18 cellular contexts compared by ENCODE assay signal in genomic region chr13:31987071-31987470, GRCh38. TPM values are rescaled to one million over a fixed set of nuclear protein-coding genes. Genes with fewer than 3 reads are reported as not detected.
DNase-seq lines count a peak whose midpoint lies in the region; ATAC-seq lines count a peak whose summit lies in the region.
"Had no signal": no experiment of that assay in that cellular context is flagged by ENCODE, and none has a peak within 500 bp of the region (broad histone marks: within the 10 kb centered on the region; RNA-seq: fewer than 3 reads in every experiment).

No MANE protein-coding gene starts in this region.

- H2BK15ac ChIP-seq in neuronal stem cell (ENCODE audit: low read length), result no peak overlapping the region

- in situ Hi-C loops in SK-MEL-5 (cut with HindIII; ENCODE audit: low pct_unique_long_range_greater_than_20kb, low sequenced_read_pairs), result no loop called here

- H2BK5ac ChIP-seq in neuronal stem cell (ENCODE audit: low read length), result no peak overlapping the region

- no peak overlapping the region for H3K4ac ChIP-seq in neuronal stem cell (ENCODE audit: low read length)

- H2AK5ac ChIP-seq in neuronal stem cell (ENCODE audit: low read depth, low read length), result no peak overlapping the region

- H3K4me3 ChIP-seq in neuronal stem cell (ENCODE audit: low read length in 2 of 2), result no peak overlapping the region
- H3K4me3 ChIP-seq: A549 had no signal

- no peak overlapping the region for H4K8ac ChIP-seq in neuronal stem cell (ENCODE audit: low read depth, low read length)

- no peaks in the 10 kb centered on the region for H3K79me1 ChIP-seq in neuronal stem cell (ENCODE audit: low read depth, low read length)

- no CpG with 5 or more reads among the region's 3 CpGs for WGBS in neuronal stem cell (ENCODE audit: extremely low coverage in 2 of 2, insufficient read length in 2 of 2, insufficient replicate concordance in 1 of 2), 2 donors

- H2BK120ac ChIP-seq in neuronal stem cell (ENCODE audit: low read depth, low read length), result no peak overlapping the region

- no peak overlapping the region for H3K9ac ChIP-seq in neuronal stem cell (ENCODE audit: low read depth, low read length, poor library complexity)
- H3K9ac ChIP-seq: KMS-11 had no signal

- no peak for ATAC-seq in HG02759 (IDR thresholded peaks at IDR 0.05; ENCODE audit: unreplicated experiment)
- no peak for ATAC-seq in HG02970 (IDR thresholded peaks at IDR 0.05; ENCODE audit: low FRiP score, unreplicated experiment)
- ATAC-seq: A549 had no signal

- no peak overlapping the region for H2BK12ac ChIP-seq in neuronal stem cell (ENCODE audit: low read length)

- no peaks in the 10 kb centered on the region for H3K27me3 ChIP-seq in neuronal stem cell (ENCODE audit: control insufficient read depth in 3 of 3, insufficient read depth in 3 of 3, low read depth in 1 of 3, low read length in 3 of 3)

- DNase-seq in NCI-H345 treated with DMSO at 0.1 percent for 48 hours (lab: John Stamatoyannopoulos, UW; ENCODE audit: unreplicated experiment), result peak; percentile 84
- DNase-seq in NCI-H345 (lab: John Stamatoyannopoulos, UW), result no peak
- DNase-seq in NCI-H1930 (lab: John Stamatoyannopoulos, UW), result peak; percentile 30 to 63
- peak; percentile 9 for DNase-seq in SK-MEL-5 (ENCODE audit: low read depth, low spot score)
- DNase-seq in neuronal stem cell (ENCODE audit: low spot score), result no peak
- no peak for DNase-seq in NCI-H526 treated with DMSO at 0.1 percent for 48 hours (lab: John Stamatoyannopoulos, UW)
- DNase-seq: EL; NCI-H1048; NCI-H2029 treated with DMSO at 0.1 percent for 48 hours; NCI-H446 treated with DMSO at 0.1 percent for 48 hours; NK-92 treated with Interleukin-12 subunit alpha and Interleukin-12 subunit beta, amount 100 ng/mL, for 24 hours; SHP77 treated with DMSO at 0.1 percent for 48 hours; T-helper 2 cell had no signal

- H3K18ac ChIP-seq in neuronal stem cell (ENCODE audit: low read length), result no peak overlapping the region

- no peaks in the 10 kb centered on the region for H3K9me3 ChIP-seq in neuronal stem cell (replicated peaks in 1 of 2; ENCODE audit: control insufficient read depth in 2 of 2, insufficient read depth in 1 of 2, low read depth in 1 of 2, low read length in 2 of 2)
- H3K9me3 ChIP-seq: A549 had no signal

- no peak overlapping the region for H2AFZ ChIP-seq in neuronal stem cell (ENCODE audit: low read length)

- H3K23ac ChIP-seq in neuronal stem cell (ENCODE audit: low read depth, low read length, poor library complexity), result no peak overlapping the region

- H3K4me2 ChIP-seq in neuronal stem cell (ENCODE audit: insufficient read depth, low read length, poor library complexity, severe bottlenecking), result peak overlapping the region; percentile 20
- H3K4me2 ChIP-seq: A549, KMS-11 had no signal

- H4K91ac ChIP-seq in neuronal stem cell (ENCODE audit: low read depth, low read length, poor library complexity), result no peak overlapping the region

- no peak overlapping the region for H3K14ac ChIP-seq in neuronal stem cell (ENCODE audit: low read length)

- peak overlapping the region; percentile 17 for H3K27ac ChIP-seq in neuronal stem cell (replicated peaks; ENCODE audit: low read length)
- H3K27ac ChIP-seq: A549, C4-2B, KMS-11 had no signal

- no peaks in the 10 kb centered on the region for H3K36me3 ChIP-seq in neuronal stem cell (replicated peaks in 1 of 2; ENCODE audit: control insufficient read depth in 2 of 2, insufficient read depth in 2 of 2, low read length in 2 of 2)

- H3K4me1 ChIP-seq in neuronal stem cell (ENCODE audit: control insufficient read depth in 2 of 2, insufficient read depth in 1 of 2, low read depth in 1 of 2, low read length in 2 of 2), result peaks cover 0 to 5% of the 10 kb centered on the region in 2 donors

RNA-seq across cellular contexts. Expression of gene FRY, which starts 44.5 kb away (rescaled TPM):
- total RNA-seq in SK-MEL-5 (2014; rRNA removed; shearing (Covaris generic)), result 0.11 and 0.29 TPM in 2 replicates
- polyA plus RNA-seq in SK-MEL-5 (2015; cell fraction: cytosol; rRNA removed), result 0.22 and 0.36 TPM in 2 replicates
- polyA plus RNA-seq in SK-MEL-5 (2015; cell fraction: nucleus; rRNA removed), result 0.33 and 1.1 TPM in 2 replicates
- 2.1 TPM for polyA plus RNA-seq in neuronal stem cell (2013, experiment 1 of 2)
- 2.2 TPM for polyA plus RNA-seq in neuronal stem cell (2013, experiment 2 of 2)

Comparison
In these comparisons a context has a peak if more than half of its experiments do, and no peak if none do; other contexts are left out.
1. DNase-seq: peak in NCI-H345 treated with DMSO at 0.1 percent for 48 hours (single experiment), NCI-H1930 (2 of 2) and SK-MEL-5 (single experiment); none in NCI-H345 (single experiment), neuronal stem cell (single experiment) and NCI-H526 treated with DMSO at 0.1 percent for 48 hours (single experiment).